In genomic region chr17:76278952-76279741, GRCh38 we compare ENCODE assay signal across 1 cellular context.
TF ChIP-seq lines count a peak whose summit lies in the region.

No MANE protein-coding gene starts in this region.

TF ChIP-seq in GM12878, 131 proteins besides CTCF, POLR2A, EP300 and RAD21:
- TF ChIP-seq RCOR1 (conservative IDR thresholded peaks at IDR 0.05; ENCODE audit: low read depth, low read length) (0 out of 2 replicates have a peak, but pooled peaks have one; percentile 57), TCF3 (IDR thresholded peaks at IDR 0.05; ENCODE audit: borderline replicate concordance, insufficient read depth, low read depth, low read length) (no peak), IRF5 (IDR thresholded peaks at IDR 0.05; ENCODE audit: borderline replicate concordance) (no peak), RB1 (IDR thresholded peaks at IDR 0.05; ENCODE audit: borderline replicate concordance) (peak; percentile 52; the same call in 1 of the 2 replicates), SIX5 (IDR thresholded peaks at IDR 0.05; ENCODE audit: low read depth, low read length, severe bottlenecking) (no peak), IKZF2 (IDR thresholded peaks at IDR 0.05) (peak in 1 of 2 experiments; percentile 47; a peak in 2 of 4 replicates), CBFB (IDR thresholded peaks at IDR 0.05; ENCODE audit: low read depth) (no peak), USF2 (IDR thresholded peaks at IDR 0.05; ENCODE audit: borderline replicate concordance, low read depth, low read length) (no peak), RBBP5 (conservative IDR thresholded peaks at IDR 0.05) (no peak), IKZF1 (conservative IDR thresholded peaks at IDR 0.05) (peak; percentile 69), GATAD2B (conservative IDR thresholded peaks at IDR 0.05; ENCODE audit: low read depth) (0 out of 2 replicates have a peak, but pooled peaks have one; percentile 33), BHLHE40 (IDR thresholded peaks at IDR 0.05; ENCODE audit: borderline replicate concordance in 1 of 2, low read depth in 2 of 2, low read length in 1 of 2) (peak; percentile 12 to 19; a peak in 1 of 4 replicates), SUPT20H (IDR thresholded peaks at IDR 0.05; ENCODE audit: borderline replicate concordance, control insufficient read depth, low read depth, low read length) (no peak), SMARCA5 (IDR thresholded peaks at IDR 0.05) (0 out of 2 replicates have a peak, but pooled peaks have one; percentile 29), POU2F2 (IDR thresholded peaks at IDR 0.05; ENCODE audit: borderline replicate concordance, low read depth, low read length) (0 out of 3 replicates have a peak, but pooled peaks have one; percentile 42), HDGF (IDR thresholded peaks at IDR 0.05) (no peak), PAX5 (IDR thresholded peaks at IDR 0.05; ENCODE audit: borderline replicate concordance, low read depth, low read length) (no peak), DPF2 (IDR thresholded peaks at IDR 0.05) (no peak), STAT1 (conservative IDR thresholded peaks at IDR 0.05) (0 out of 2 replicates have a peak, but pooled peaks have one; percentile 57), EED (IDR thresholded peaks at IDR 0.05; ENCODE audit: low read depth) (0 out of 2 replicates have a peak, but pooled peaks have one; percentile 61), YY1 (IDR thresholded peaks at IDR 0.05; ENCODE audit: low read depth, low read length) (peak; percentile 73), HDAC2 (IDR thresholded peaks at IDR 0.05) (no peak), TCF7 (IDR thresholded peaks at IDR 0.05; ENCODE audit: borderline replicate concordance) (no peak), MLLT1 (IDR thresholded peaks at IDR 0.05) (no peak), NFIC (IDR thresholded peaks at IDR 0.05; ENCODE audit: low read depth, low read length) (no peak), SMC3 (IDR thresholded peaks at IDR 0.05; ENCODE audit: borderline replicate concordance, low read length) (peak; percentile 100), KDM1A (IDR thresholded peaks at IDR 0.05; ENCODE audit: borderline replicate concordance) (no peak), PKNOX1 (IDR thresholded peaks at IDR 0.05) (no peak), ZNF592 (IDR thresholded peaks at IDR 0.05) (peak; percentile 70), E2F4 (IDR thresholded peaks at IDR 0.05; ENCODE audit: low read depth, low read length) (no peak), RELA (IDR thresholded peaks at IDR 0.05; ENCODE audit: borderline replicate concordance, partially characterized antibody) (peak; percentile 55), MXI1 (IDR thresholded peaks at IDR 0.05; ENCODE audit: low read depth, low read length) (no peak), NBN (IDR thresholded peaks at IDR 0.05) (0 out of 2 replicates have a peak, but pooled peaks have one; percentile 64), KLF5 (IDR thresholded peaks at IDR 0.05; ENCODE audit: partially characterized antibody) (no peak), MYC (IDR thresholded peaks at IDR 0.05; ENCODE audit: insufficient read depth, insufficient read length, insufficient replicate concordance, low read length, severe bottlenecking) (no peak)
TF ChIP-seq in GM12878: peak in this region for 15.
